8 cellular contexts compared by ENCODE assay signal in genomic region chr3:45226206-45226915, GRCh38. TPM values are rescaled to one million over a fixed set of nuclear protein-coding genes. Genes with fewer than 3 reads are reported as not detected.
A peak's percentile ranks its signal among the peaks of the same experiment; 100 is the strongest.
DNase-seq lines count a peak whose midpoint lies in the region; ATAC-seq and TF ChIP-seq lines count a peak whose summit lies in the region.

TMEM158 (minus strand) TSS chr3:45226287; CDS start chr3:45226027, 260 bp downstream.

- H3K4me3 ChIP-seq in GM08714 (ENCODE audit: low read length) (peak within 1 kb of the TSS; percentile 40; the same call in 1 of the 2 replicates), ectodermal cell (ENCODE audit: insufficient read depth, low read depth, low read length) (peak within 1 kb of the TSS; percentile 57), lung (peak within 1 kb of the TSS; percentile 53)

- H3K4me1 Mint-ChIP-seq in activated CD4-positive, alpha-beta memory T cell treated with anti-CD3 and anti-CD28 coated beads, Interleukin-2, amount 10 ng/mL, durations not matched to agents 7 days and 5 days = peaks cover 10% of the 10 kb centered on the region

- H3K27me3 ChIP-seq in ectodermal cell (ENCODE audit: control insufficient read depth, insufficient read depth, low read length, poor library complexity, severe bottlenecking) (peaks cover 19% of the 10 kb centered on the region), lung (ENCODE audit: control insufficient read depth, insufficient read depth) (peaks cover 6% of the 10 kb centered on the region)

- H3K27me3 Mint-ChIP-seq in activated CD4-positive, alpha-beta memory T cell treated with anti-CD3 and anti-CD28 coated beads, Interleukin-2, amount 10 ng/mL, durations not matched to agents 7 days and 5 days = peaks cover 76% of the 10 kb centered on the region

- 3% methylated on average over 63 of the region's 63 CpGs for WGBS in ectodermal cell, 2 experiments
- 3 to 4% methylated on average over 27 to 63 of the region's 63 CpGs for WGBS in lung, 2 donors

- no peaks in the 10 kb centered on the region for H3K36me3 Mint-ChIP-seq in activated CD4-positive, alpha-beta memory T cell treated with anti-CD3 and anti-CD28 coated beads, Interleukin-2, amount 10 ng/mL, durations not matched to agents 7 days and 5 days (ENCODE audit: low read depth)

- no peaks in the 10 kb centered on the region for H3K9me3 ChIP-seq in ectodermal cell (ENCODE audit: control insufficient read depth, low read length)
- peaks cover 0 to 2% of the 10 kb centered on the region in 2 donors for H3K9me3 ChIP-seq in lung (ENCODE audit: control insufficient read depth in 2 of 2, insufficient read depth in 1 of 2, low read length in 1 of 2)

- peak within 1 kb of the TSS; percentile 55 for H3K4me3 Mint-ChIP-seq in activated CD4-positive, alpha-beta memory T cell treated with anti-CD3 and anti-CD28 coated beads, Interleukin-2, amount 10 ng/mL, durations not matched to agents 7 days and 5 days

- POLR2A ChIA-PET in activated CD4-positive, alpha-beta memory T cell treated with anti-CD3 and anti-CD28 coated beads, Interleukin-2, amount 10 ng/mL, durations not matched to agents 7 days and 5 days (lab: Charles Lee) = no interaction called here

- H3K4me1 ChIP-seq in ectodermal cell (ENCODE audit: control insufficient read depth, insufficient read depth, low read length) = peaks cover 8% of the 10 kb centered on the region
- peaks cover 0 to 3% of the 10 kb centered on the region in 2 donors for H3K4me1 ChIP-seq in lung (ENCODE audit: control insufficient read depth in 2 of 2, insufficient read depth in 2 of 2, low read length in 2 of 2)

- no peak within 1 kb of the TSS for H3K27ac Mint-ChIP-seq in activated CD4-positive, alpha-beta memory T cell treated with anti-CD3 and anti-CD28 coated beads, Interleukin-2, amount 10 ng/mL, durations not matched to agents 7 days and 5 days

- CTCF ChIA-PET in activated CD4-positive, alpha-beta memory T cell treated with anti-CD3 and anti-CD28 coated beads, Interleukin-2, amount 10 ng/mL, durations not matched to agents 7 days and 5 days (lab: Charles Lee) = interaction anchor here (0.6 to 7.7 kb wide), 4 partner anchors 16 to 1801 kb away, joined by 3 to 33 read pairs (median 4); no protein-coding TSS in a partner anchor

- TF ChIP-seq CTCF in lung (IDR thresholded peaks at IDR 0.05; ENCODE audit: control extremely low read depth, extremely low read depth) = no peak

- H3K36me3 ChIP-seq in ectodermal cell (ENCODE audit: control insufficient read depth, insufficient read depth, low read length) (no peaks in the 10 kb centered on the region), lung (ENCODE audit: control insufficient read depth in 2 of 2, insufficient read depth in 2 of 2, low read length in 2 of 2) (no peaks in the 10 kb centered on the region)

- ATAC-seq in lung (ENCODE audit: insufficient read depth, low FRiP score) = peak; percentile 91

- no peaks in the 10 kb centered on the region for H3K9me3 Mint-ChIP-seq in activated CD4-positive, alpha-beta memory T cell treated with anti-CD3 and anti-CD28 coated beads, Interleukin-2, amount 10 ng/mL, durations not matched to agents 7 days and 5 days

- peak; percentile 91 for DNase-seq in HCEC 1CT
- peak; percentile 25 for DNase-seq in NCI-H2171 treated with DMSO at 0.1 percent for 48 hours (lab: John Stamatoyannopoulos, UW)
- peak; percentile 77 for DNase-seq in activated CD4-positive, alpha-beta memory T cell treated with anti-CD3 and anti-CD28 coated beads, Interleukin-2, amount 10 ng/mL, durations not matched to agents 7 days and 5 days
- peak; percentile 82 for DNase-seq in lung (ENCODE audit: low spot score)
- DNase-seq in stimulated activated CD4-positive, alpha-beta T cell treated with anti-CD3 and anti-CD28 coated beads, Interleukin-4, amount 100 ng/mL, for 48 hours (ENCODE audit: low read depth in 2 of 2) = peak; percentile 63 to 75
- no peak for DNase-seq in NCI-H187 treated with DMSO at 0.1 percent for 48 hours (lab: John Stamatoyannopoulos, UW)

- H3K27ac ChIP-seq in ectodermal cell (ENCODE audit: insufficient read depth, low read depth, low read length, poor library complexity, severe bottlenecking) (no peak within 1 kb of the TSS), lung (ENCODE audit: low read depth in 1 of 2, low read length in 1 of 2) (no peak within 1 kb of the TSS)

RNA-seq across cellular contexts. Expression of gene TMEM158, which starts in this region (rescaled TPM):
- not detected for total RNA-seq in activated CD4-positive, alpha-beta memory T cell treated with anti-CD3 and anti-CD28 coated beads, Interleukin-2, amount 10 ng/mL, durations not matched to agents 7 days and 5 days
- polyA plus RNA-seq in ectodermal cell (2013, experiment 1 of 4) = 5.9 TPM
- 4.2 TPM for polyA plus RNA-seq in ectodermal cell (2013, experiment 2 of 4)
- 6.4 TPM for polyA plus RNA-seq in ectodermal cell (2013, experiment 3 of 4)
- 6.9 TPM for polyA plus RNA-seq in ectodermal cell (2013, experiment 4 of 4)
- 1 to 10 TPM; 1.5 to 3.4 TPM for total RNA-seq in lung
- polyA plus RNA-seq in lung = 1 to 10 TPM; 1.1 to 1.2 TPM

Comparison
In these comparisons a context has a peak if more than half of its experiments do, and no peak if none do; other contexts are left out.
1. Peak in DNase-seq in activated CD4-positive, alpha-beta memory T cell treated with anti-CD3 and anti-CD28 coated beads, Interleukin-2, amount 10 ng/mL, durations not matched to agents 7 days and 5 days; RNA of the gene not detected or under 1 TPM.